ENCODE assay signal across 11 cellular contexts in the genomic region with DNA sequence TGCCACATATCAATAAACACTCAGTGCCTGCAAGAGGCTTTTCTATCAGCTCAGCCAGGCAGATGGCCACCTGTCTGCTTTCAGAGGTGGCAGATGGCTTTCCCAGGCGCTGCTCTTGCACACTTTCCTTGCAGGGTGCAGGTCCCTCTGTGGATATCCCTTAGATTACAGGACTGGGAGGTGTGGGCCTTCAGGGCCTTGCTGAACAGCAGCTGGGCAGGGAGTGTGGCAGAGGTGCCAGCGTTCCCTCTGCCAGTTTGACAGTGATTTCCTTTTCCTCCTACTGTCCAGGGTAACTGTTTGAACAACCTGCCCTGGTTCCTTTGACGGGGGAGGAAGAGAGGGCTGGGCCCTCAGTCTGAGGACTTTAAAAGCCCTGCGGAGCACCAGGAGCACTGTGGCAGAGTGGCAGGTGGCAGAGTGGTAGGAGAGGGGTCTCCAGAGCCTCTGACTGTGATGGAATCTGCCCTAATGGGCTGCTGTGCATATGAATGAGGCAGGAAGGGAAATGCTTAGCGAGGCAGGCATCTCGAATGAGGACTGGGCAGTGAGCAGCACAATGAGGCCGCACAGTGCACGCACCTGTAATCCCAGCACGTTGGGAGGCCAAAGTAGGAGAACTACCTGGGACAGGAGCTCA. TPM values are rescaled to one million over a fixed set of nuclear protein-coding genes. Genes with fewer than 3 reads are reported as not detected.
A peak's percentile ranks its signal among the peaks of the same experiment; 100 is the strongest.
DNase-seq lines count a peak whose midpoint lies in the region; ATAC-seq and TF ChIP-seq lines count a peak whose summit lies in the region.
"Had no signal": no experiment of that assay in that cellular context is flagged by ENCODE, and none has a peak within 500 bp of the region (broad histone marks: within the 10 kb centered on the region; RNA-seq: fewer than 3 reads in every experiment).

No MANE protein-coding gene starts in this region.

- H2AFZ ChIP-seq in GM23338 (no peak overlapping the region), smooth muscle cell (ENCODE audit: low read depth) (no peak overlapping the region)

- peak overlapping the region; percentile 72 for H3K4me2 ChIP-seq in GM23338
- no peak overlapping the region for H3K4me2 ChIP-seq in smooth muscle cell

- H3K9me3 Mint-ChIP-seq in GM23338 (no peaks in the 10 kb centered on the region; the same call in 2 of the 3 replicates), neural crest cell (no peaks in the 10 kb centered on the region)
- H3K9me3 Mint-ChIP-seq in dendritic cell treated with granulocyte-macrophage colony-stimulating factor and Interleukin-4, amounts not matched to agents 40 ng/mL and 50 ng/mL, for 4 days, result no peaks in the 10 kb centered on the region
- no peaks in the 10 kb centered on the region for H3K9me3 Mint-ChIP-seq in activated T-helper 17 cell treated with anti-CD3 and anti-CD28 coated beads, Interleukin-2, amount 50 U/mL, for 72 hours

- DNase-seq in GM23338 (ENCODE audit: low spot score), result peak; percentile 80
- DNase-seq in NCI-H345 (lab: John Stamatoyannopoulos, UW), result peak; percentile 69
- no peak for DNase-seq in neural crest cell (ENCODE audit: low read depth, low spot score)
- no peak for DNase-seq in smooth muscle cell (lab: John Stamatoyannopoulos, UW; ENCODE audit: unreplicated experiment)
- DNase-seq: NCI-H1436, SIG-M5 had no signal

- peaks cover 10% of the 10 kb centered on the region for H3F3A ChIP-seq in GM23338 (replicated peaks; ENCODE audit: low read depth)
- no peaks in the 10 kb centered on the region for H3F3A ChIP-seq in smooth muscle cell (ENCODE audit: low read depth)

- no peak overlapping the region for H3K9ac ChIP-seq in smooth muscle cell (ENCODE audit: low read depth)

- H3K9me3 ChIP-seq in smooth muscle cell (replicated peaks; ENCODE audit: low read depth), result no peaks in the 10 kb centered on the region

- peaks cover 7% of the 10 kb centered on the region for H3K27me3 Mint-ChIP-seq in GM23338 (ENCODE audit: insufficient read depth, low read depth, poor library complexity)
- no peaks in the 10 kb centered on the region for H3K27me3 Mint-ChIP-seq in dendritic cell treated with granulocyte-macrophage colony-stimulating factor and Interleukin-4, amounts not matched to agents 40 ng/mL and 50 ng/mL, for 4 days
- H3K27me3 Mint-ChIP-seq in neural crest cell (ENCODE audit: low read depth), result no peaks in the 10 kb centered on the region
- H3K27me3 Mint-ChIP-seq in activated T-helper 17 cell treated with anti-CD3 and anti-CD28 coated beads, Interleukin-2, amount 50 U/mL, for 72 hours, result no peaks in the 10 kb centered on the region

- H3K79me2 ChIP-seq in GM23338 (replicated peaks; ENCODE audit: insufficient read depth), result peaks cover 83% of the 10 kb centered on the region
- peaks cover 22% of the 10 kb centered on the region for H3K79me2 ChIP-seq in smooth muscle cell (ENCODE audit: low read depth)

- H3K4me3 Mint-ChIP-seq in GM23338 (peak overlapping the region; percentile 14; the same call in 1 of the 3 replicates), neural crest cell (no peak overlapping the region)
- peak overlapping the region; percentile 4 for H3K4me3 Mint-ChIP-seq in dendritic cell treated with granulocyte-macrophage colony-stimulating factor and Interleukin-4, amounts not matched to agents 40 ng/mL and 50 ng/mL, for 4 days
- no peak overlapping the region for H3K4me3 Mint-ChIP-seq in activated T-helper 17 cell treated with anti-CD3 and anti-CD28 coated beads, Interleukin-2, amount 50 U/mL, for 72 hours

- H3K27me3 ChIP-seq in GM23338 (ENCODE audit: insufficient read depth) (no peaks in the 10 kb centered on the region), smooth muscle cell (ENCODE audit: low read depth) (no peaks in the 10 kb centered on the region)

- H3K27ac ChIP-seq in GM23338 (ENCODE audit: low read depth) (peak overlapping the region; percentile 98), smooth muscle cell (ENCODE audit: low read depth) (no peak overlapping the region)

- 64% methylated on average over 9 of the region's 9 CpGs for WGBS in smooth muscle cell (ENCODE audit: low lambda C conversion rate)

- peak overlapping the region; percentile 21; the same call in 1 of the 2 replicates for H3K4me3 ChIP-seq in GM23338
- no peak overlapping the region for H3K4me3 ChIP-seq in smooth muscle cell

- peaks cover 69% of the 10 kb centered on the region for H3K4me1 ChIP-seq in GM23338 (ENCODE audit: insufficient read depth)
- H3K4me1 ChIP-seq in smooth muscle cell (ENCODE audit: low read depth), result peaks cover 22% of the 10 kb centered on the region

- no peaks in the 10 kb centered on the region for H4K20me1 ChIP-seq in GM23338 (replicated peaks; ENCODE audit: insufficient read depth)
- H4K20me1 ChIP-seq in smooth muscle cell (ENCODE audit: low read depth), result peaks cover 38% of the 10 kb centered on the region

- H3K9me2 ChIP-seq in GM23338 (ENCODE audit: insufficient read depth), result no peaks in the 10 kb centered on the region

- ATAC-seq in GM23338, result peak; percentile 90
- no peak for ATAC-seq in HG03354 (IDR thresholded peaks at IDR 0.05; ENCODE audit: poor library complexity, severe bottlenecking, unreplicated experiment)
- no peak for ATAC-seq in activated T-helper 17 cell treated with anti-CD3 and anti-CD28 coated beads, Interleukin-2, amount 50 U/mL, for 72 hours (replicated peaks)
- ATAC-seq in HG03025 (IDR thresholded peaks at IDR 0.05; ENCODE audit: low FRiP score, unreplicated experiment), result no peak
- ATAC-seq: activated CD4-positive, CD25-positive, alpha-beta regulatory T cell treated with anti-CD3 and anti-CD28 coated beads, Interleukin-2, amount 50 U/mL, for 24 hours had no signal

- H3K4me1 Mint-ChIP-seq in GM23338 (peaks cover 67% of the 10 kb centered on the region), neural crest cell (peaks cover 35% of the 10 kb centered on the region)
- H3K4me1 Mint-ChIP-seq in dendritic cell treated with granulocyte-macrophage colony-stimulating factor and Interleukin-4, amounts not matched to agents 40 ng/mL and 50 ng/mL, for 4 days (ENCODE audit: low read depth), result peaks cover 65% of the 10 kb centered on the region
- peaks cover 8% of the 10 kb centered on the region for H3K4me1 Mint-ChIP-seq in activated T-helper 17 cell treated with anti-CD3 and anti-CD28 coated beads, Interleukin-2, amount 50 U/mL, for 72 hours

- TF ChIP-seq CTCF in GM23338 (conservative IDR thresholded peaks at IDR 0.05; ENCODE audit: low read depth in 2 of 2), result no peak
- TF ChIP-seq CTCF in neural crest cell (conservative IDR thresholded peaks at IDR 0.05), result no peak
- TF ChIP-seq CTCF in smooth muscle cell (IDR thresholded peaks at IDR 0.05; ENCODE audit: borderline replicate concordance, insufficient read depth, poor library complexity, severe bottlenecking), result no peak

- intact Hi-C loops in dendritic cell treated with granulocyte-macrophage colony-stimulating factor and Interleukin-4, amounts not matched to agents 40 ng/mL and 50 ng/mL, for 4 days (cut with micrococcal nuclease), result no loop called here

- H3K36me3 Mint-ChIP-seq in GM23338 (ENCODE audit: low read depth) (no peaks in the 10 kb centered on the region), neural crest cell (ENCODE audit: low read depth) (no peaks in the 10 kb centered on the region)
- H3K36me3 Mint-ChIP-seq in dendritic cell treated with granulocyte-macrophage colony-stimulating factor and Interleukin-4, amounts not matched to agents 40 ng/mL and 50 ng/mL, for 4 days (ENCODE audit: low read depth), result peaks cover 21% of the 10 kb centered on the region
- no peaks in the 10 kb centered on the region for H3K36me3 Mint-ChIP-seq in activated T-helper 17 cell treated with anti-CD3 and anti-CD28 coated beads, Interleukin-2, amount 50 U/mL, for 72 hours (ENCODE audit: low read depth)

- H3K36me3 ChIP-seq in GM23338 (ENCODE audit: insufficient read depth) (no peaks in the 10 kb centered on the region), smooth muscle cell (ENCODE audit: low read depth) (no peaks in the 10 kb centered on the region)

- H3K27ac Mint-ChIP-seq in GM23338 (peak overlapping the region; percentile 80), neural crest cell (ENCODE audit: unreplicated experiment) (peak overlapping the region; percentile 19)
- H3K27ac Mint-ChIP-seq in dendritic cell treated with granulocyte-macrophage colony-stimulating factor and Interleukin-4, amounts not matched to agents 40 ng/mL and 50 ng/mL, for 4 days, result peak overlapping the region; percentile 76
- H3K27ac Mint-ChIP-seq in activated T-helper 17 cell treated with anti-CD3 and anti-CD28 coated beads, Interleukin-2, amount 50 U/mL, for 72 hours, result no peak overlapping the region

TF ChIP-seq in GM23338, 12 proteins besides CTCF, POLR2A, EP300 and RAD21 (continues in another document):
- no peak for TF ChIP-seq EZH2phosphoT487 (IDR thresholded peaks at IDR 0.05; ENCODE audit: unreplicated experiment)
- no peak for TF ChIP-seq ZNF331 (CRISPR knock-in tag; IDR thresholded peaks at IDR 0.05; ENCODE audit: low read depth)
- no peak for TF ChIP-seq EZH2 (IDR thresholded peaks at IDR 0.05; ENCODE audit: low read depth, unreplicated experiment)

RNA-seq across cellular contexts. Expression of gene ABHD12, which starts 34.2 kb away (rescaled TPM):
- 57.8 and 63.8 TPM in 2 replicates for total RNA-seq in GM23338 (2014; rRNA removed; shearing (Covaris generic))
- 40.2 and 40.8 TPM in 2 replicates for polyA plus RNA-seq in GM23338 (2016; fragmentation: Nextera tagmentation; extraction: Ambion mirVana)
- 51.3 and 51.6 TPM in 2 replicates for total RNA-seq in neural crest cell
- 18.5 and 18.7 TPM in 2 replicates for total RNA-seq in smooth muscle cell
- 41.8 and 53.9 TPM in 2 replicates for polyA plus RNA-seq in smooth muscle cell
- total RNA-seq in activated T-helper 17 cell treated with anti-CD3 and anti-CD28 coated beads, Interleukin-2, amount 50 U/mL, for 72 hours, result 10 to 100 TPM; 11.2 to 23.0 TPM

RNA-seq across cellular contexts. Expression of gene GINS1, which starts 51.1 kb away (rescaled TPM):
- total RNA-seq in GM23338 (2014; rRNA removed; shearing (Covaris generic)), result 62.5 and 65.4 TPM in 2 replicates
- polyA plus RNA-seq in GM23338 (2016; fragmentation: Nextera tagmentation; extraction: Ambion mirVana) (31.7 and 32.0 TPM in 2 replicates), smooth muscle cell (3.4 and 5.9 TPM in 2 replicates)
- total RNA-seq in neural crest cell (53.9 and 56.5 TPM in 2 replicates), smooth muscle cell (5.8 and 9.3 TPM in 2 replicates)
- 10 to 100 TPM; 20.9 to 31.1 TPM for total RNA-seq in activated T-helper 17 cell treated with anti-CD3 and anti-CD28 coated beads, Interleukin-2, amount 50 U/mL, for 72 hours

Comparison
In these comparisons a context has a peak if more than half of its experiments do, and no peak if none do; other contexts are left out.
1. DNase-seq: peak in GM23338 (single experiment) and NCI-H345 (single experiment); none in neural crest cell (single experiment) and smooth muscle cell (single experiment).
2. H3K4me3 Mint-ChIP-seq: peak in GM23338 (single experiment) and dendritic cell treated with granulocyte-macrophage colony-stimulating factor and Interleukin-4, amounts not matched to agents 40 ng/mL and 50 ng/mL, for 4 days (single experiment); none in neural crest cell (single experiment) and activated T-helper 17 cell treated with anti-CD3 and anti-CD28 coated beads, Interleukin-2, amount 50 U/mL, for 72 hours (single experiment).